ENCODE assay signal across 8 cellular contexts in the genomic region with DNA sequence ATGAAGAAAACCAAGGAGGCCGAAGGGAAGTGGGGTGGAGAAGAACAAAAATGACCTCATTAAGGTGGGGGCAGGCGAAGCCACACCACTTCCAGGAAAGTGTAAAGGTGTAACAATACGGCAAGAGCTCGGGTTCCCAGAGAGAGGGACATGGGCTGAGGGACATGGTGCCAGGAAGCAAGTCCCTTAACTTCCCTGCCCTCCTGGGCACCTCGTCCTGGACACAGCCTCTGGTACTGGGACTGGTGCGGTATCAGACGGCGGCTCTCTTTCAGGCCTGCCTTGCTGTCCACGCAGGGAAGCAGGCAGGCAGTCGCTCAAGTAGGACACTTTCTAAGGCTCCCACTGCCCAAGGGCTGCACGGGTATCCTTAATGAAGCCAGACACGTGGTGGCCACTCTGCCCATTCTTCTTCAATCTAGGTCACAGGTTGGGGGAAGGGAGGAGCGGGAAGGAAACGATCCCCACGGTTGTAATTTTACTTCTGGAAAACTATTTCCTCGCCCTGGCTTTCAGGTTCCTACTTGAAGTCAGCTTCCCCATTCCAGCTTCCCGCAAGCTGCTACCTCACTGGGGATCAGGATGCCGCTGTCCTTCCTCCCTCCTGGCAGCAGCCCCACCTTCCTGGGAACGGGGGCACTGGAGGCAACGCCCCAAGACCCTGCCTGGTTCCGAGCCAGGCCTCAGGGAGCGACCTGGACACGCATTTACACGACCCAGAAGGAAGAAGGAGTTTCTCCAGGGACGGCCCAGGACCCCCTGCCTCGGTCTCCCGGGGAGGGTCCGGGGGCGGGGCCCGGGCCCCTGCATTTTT. TPM values are rescaled to one million over a fixed set of nuclear protein-coding genes. Genes with fewer than 3 reads are reported as not detected.
DNase-seq lines count a peak whose midpoint lies in the region; ATAC-seq and TF ChIP-seq lines count a peak whose summit lies in the region.

No MANE protein-coding gene starts in this region.

- H3K27ac Mint-ChIP-seq in naive thymus-derived CD4-positive, alpha-beta T cell, result peak overlapping the region; percentile 47 to 85 (median 78)

- H3K36me3 Mint-ChIP-seq in naive thymus-derived CD4-positive, alpha-beta T cell, result peaks cover 0 to 2% (median 0%) of the 10 kb centered on the region in 5 donors

- TF ChIP-seq CTCF in dorsolateral prefrontal cortex (IDR thresholded peaks at IDR 0.05 in 54 of 56, conservative IDR thresholded peaks at IDR 0.05 in 2 of 56; ENCODE audit: low read depth in 1 of 56, partially characterized antibody in 56 of 56), result no peak
- no peak for TF ChIP-seq CTCF in GM10266 (IDR thresholded peaks at IDR 0.05; ENCODE audit: control insufficient read depth, insufficient read depth, low read depth, missing control alignments)

- POLR2A ChIA-PET in naive thymus-derived CD4-positive, alpha-beta T cell (lab: Charles Lee), result interaction anchor here (0.6 to 1.0 kb wide), 2 partner anchors 56 to 67 kb away, joined by 3 read pairs; no protein-coding TSS in a partner anchor

- no peaks in the 10 kb centered on the region for H3K9me3 Mint-ChIP-seq in naive thymus-derived CD4-positive, alpha-beta T cell

- no peaks in the 10 kb centered on the region for H3K27me3 ChIP-seq in dorsolateral prefrontal cortex
- H3K27me3 ChIP-seq in naive thymus-derived CD4-positive, alpha-beta T cell (ENCODE audit: control insufficient read depth in 2 of 2, insufficient read depth in 2 of 2, low read length in 2 of 2), result no peaks in the 10 kb centered on the region

- intact Hi-C loops in dorsolateral prefrontal cortex (cut with DNase I), result loop anchor here (2.0 to 5.0 kb wide), 4 partner anchors 53 to 237 kb away; partner anchors contain the start of genes IZUMO4 (in 2 of the 2) and MOB3A (in 2 of the 2)
- intact Hi-C loops in naive thymus-derived CD4-positive, alpha-beta T cell (cut with micrococcal nuclease), result loop anchor here (2.0 to 10.0 kb wide), 7 partner anchors 65 to 497 kb away; partner anchors contain the start of genes KLF16 (in 1 of the 2), LMNB2 (in 1 of the 2), MKNK2 (in 1 of the 2) and TCF3 (in 1 of the 2)

- CTCF ChIA-PET in naive thymus-derived CD4-positive, alpha-beta T cell (lab: Charles Lee), result no interaction called here

- H3K4me1 ChIP-seq in naive thymus-derived CD4-positive, alpha-beta T cell (ENCODE audit: control insufficient read depth in 2 of 2, insufficient read depth in 2 of 2, low read length in 2 of 2), result peaks cover 26 to 33% of the 10 kb centered on the region in 2 donors

- peaks cover 0 to 8% (median 0%) of the 10 kb centered on the region in 3 experiments for H3K36me3 ChIP-seq in naive thymus-derived CD4-positive, alpha-beta T cell (ENCODE audit: control insufficient read depth in 2 of 3, insufficient read depth in 3 of 3, low read length in 3 of 3)

- H3K27me3 Mint-ChIP-seq in naive thymus-derived CD4-positive, alpha-beta T cell, result peaks cover 0 to 2% (median 0%) of the 10 kb centered on the region in 5 donors

- DNase-seq in EH (ENCODE audit: low read depth) (peak; percentile 49), MV-4-11 (lab: John Stamatoyannopoulos, UW) (peak; percentile 57), dorsolateral prefrontal cortex (no peak), NCI-H82 treated with DMSO at 0.1 percent for 48 hours (lab: John Stamatoyannopoulos, UW; ENCODE audit: unreplicated experiment) (no peak), GM10266 (ENCODE audit: extremely low spot score) (no peak)
- no peak for DNase-seq in naive thymus-derived CD4-positive, alpha-beta T cell
- DNase-seq in activated CD4-positive, CD25-positive, alpha-beta regulatory T cell (lab: John Stamatoyannopoulos, UW), result no peak

- no peak for ATAC-seq in naive thymus-derived CD4-positive, alpha-beta T cell
- no peak for ATAC-seq in HG03571 (IDR thresholded peaks at IDR 0.05; ENCODE audit: unreplicated experiment)

- peak overlapping the region; percentile 76 to 86 (median 82) for H3K4me3 Mint-ChIP-seq in naive thymus-derived CD4-positive, alpha-beta T cell

- peak overlapping the region in 49 of 59 donors; percentile 7 to 94 (median 86) for H3K27ac ChIP-seq in dorsolateral prefrontal cortex
- H3K27ac ChIP-seq in naive thymus-derived CD4-positive, alpha-beta T cell (ENCODE audit: low read depth, low read length), result peak overlapping the region; percentile 95

- peak overlapping the region; percentile 71 to 100 (median 97) for H3K4me3 ChIP-seq in dorsolateral prefrontal cortex
- peak overlapping the region; percentile 76 for H3K4me3 ChIP-seq in naive thymus-derived CD4-positive, alpha-beta T cell (ENCODE audit: low read length)

- H3K4me1 Mint-ChIP-seq in naive thymus-derived CD4-positive, alpha-beta T cell, result peaks cover 28 to 58% (median 49%) of the 10 kb centered on the region in 7 donors

- H3K9me3 ChIP-seq in naive thymus-derived CD4-positive, alpha-beta T cell (ENCODE audit: control insufficient read depth in 2 of 3, low read length in 3 of 3), result no peaks in the 10 kb centered on the region

RNA-seq across cellular contexts. Expression of gene AP3D1, which starts 1.2 kb away (rescaled TPM):
- 100 to 1,000 TPM in 118 of 120 experiments, 10 to 100 TPM in 2; 94.6 to 174 (median 127) TPM for total RNA-seq in dorsolateral prefrontal cortex
- total RNA-seq in naive thymus-derived CD4-positive, alpha-beta T cell, result 100 to 1,000 TPM in 1 of 5 experiments, 10 to 100 TPM in 4; 63.7 to 106 (median 80.3) TPM
- 10 to 100 TPM; 12.3 to 41.7 TPM for polyA plus RNA-seq in naive thymus-derived CD4-positive, alpha-beta T cell

RNA-seq across cellular contexts. Expression of gene DOT1L, which starts 13.5 kb away (rescaled TPM):
- 10 to 100 TPM; 11.9 to 52.7 (median 23.7) TPM for total RNA-seq in dorsolateral prefrontal cortex
- total RNA-seq in naive thymus-derived CD4-positive, alpha-beta T cell, result 10 to 100 TPM; 27.8 to 66.1 (median 38.3) TPM
- polyA plus RNA-seq in naive thymus-derived CD4-positive, alpha-beta T cell, result 1 to 10 TPM in 1 of 2 donors, under 1 TPM in 1; 0.32 to 1.1 TPM

RNA-seq across cellular contexts. Expression of gene IZUMO4, which starts 53.5 kb away (rescaled TPM):
- 10 to 100 TPM in 119 of 120 experiments, 1 to 10 TPM in 1; 8.6 to 54.6 (median 25.5) TPM for total RNA-seq in dorsolateral prefrontal cortex
- total RNA-seq in naive thymus-derived CD4-positive, alpha-beta T cell, result 10 to 100 TPM; 12.2 to 26.8 (median 15.7) TPM
- 1 to 10 TPM in 1 of 2 donors, under 1 TPM in 1; 0.73 to 1.9 TPM for polyA plus RNA-seq in naive thymus-derived CD4-positive, alpha-beta T cell

RNA-seq across cellular contexts. Expression of gene MOB3A, which starts 54.1 kb away (rescaled TPM):
- total RNA-seq in dorsolateral prefrontal cortex, result 10 to 100 TPM; 15.7 to 49.6 (median 26.9) TPM
- total RNA-seq in naive thymus-derived CD4-positive, alpha-beta T cell, result 100 to 1,000 TPM in 4 of 5 experiments, 10 to 100 TPM in 1; 93.2 to 269 (median 117) TPM
- 100 to 1,000 TPM in 1 of 2 donors, 10 to 100 TPM in 1; 49.5 to 114 TPM for polyA plus RNA-seq in naive thymus-derived CD4-positive, alpha-beta T cell

Comparison
In these comparisons a context has a peak if more than half of its experiments do, and no peak if none do; other contexts are left out.
1. DNase-seq: peak in EH (single experiment) and MV-4-11 (single experiment); none in dorsolateral prefrontal cortex (0 of 10), naive thymus-derived CD4-positive, alpha-beta T cell (0 of 9), NCI-H82 treated with DMSO at 0.1 percent for 48 hours (single experiment), GM10266 (single experiment) and activated CD4-positive, CD25-positive, alpha-beta regulatory T cell (0 of 4).